In the genomic region with DNA sequence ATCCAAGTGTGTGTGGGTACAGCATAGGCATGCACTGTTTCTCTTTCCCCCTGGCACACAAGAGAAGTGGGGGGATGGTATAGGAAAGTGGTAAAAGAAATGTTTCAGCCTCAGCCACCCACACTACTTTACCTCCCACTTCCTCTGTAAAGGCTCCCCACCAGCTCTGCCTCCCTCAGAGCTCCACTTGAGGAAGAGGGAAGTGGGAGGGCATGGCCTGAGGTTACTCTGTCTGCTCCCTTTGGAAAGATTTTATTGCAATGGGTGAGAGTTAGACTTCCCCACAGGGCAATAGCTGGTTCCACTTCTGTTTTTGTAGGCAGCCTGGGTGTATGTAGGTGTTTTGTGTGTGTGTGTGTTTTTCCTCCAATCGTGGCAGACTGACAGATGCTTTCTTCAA, we compare ENCODE assay signal across 10 cellular contexts.
DNase-seq lines count a peak whose midpoint lies in the region; ATAC-seq, FAIRE-seq and TF ChIP-seq lines count a peak whose summit lies in the region.
"Had no signal": no experiment of that assay in that cellular context is flagged by ENCODE, and none has a peak within 500 bp of the region (broad histone marks: within the 10 kb centered on the region; RNA-seq: fewer than 3 reads in every experiment).

No MANE protein-coding gene starts in this region.

- DNase-seq in HTR-8/SVneo (ENCODE audit: insufficient read length, low spot score) = no peak
- DNase-seq in globus pallidus (ENCODE audit: low spot score) = peak; percentile 71
- DNase-seq in brain microvascular endothelial cell = no peak
- DNase-seq in activated T-cell treated with anti-CD3 and anti-CD28 coated beads, Interleukin-2, amount 50 U/mL, for 24 hours = no peak
- no peak for DNase-seq in iPS-NIHi11 (ENCODE audit: low spot score)
- DNase-seq: activated T-cell treated with anti-CD3 and anti-CD28 coated beads, Interleukin-2, amount 50 U/mL, for 1 hour; stimulated activated CD4-positive, alpha-beta T cell treated with anti-CD3 and anti-CD28 coated beads, Interleukin-2, amount 100 ng/mL, for 24 hours had no signal

- no peak overlapping the region for H3K4me3 Mint-ChIP-seq in activated T-cell treated with anti-CD3 and anti-CD28 coated beads, Interleukin-2, amount 50 U/mL, for 24 hours

- peak; percentile 16 for FAIRE-seq in HTR-8/SVneo (lab: Jason Lieb, UNC)

- H3K27me3 Mint-ChIP-seq in activated T-cell treated with anti-CD3 and anti-CD28 coated beads, Interleukin-2, amount 50 U/mL, for 24 hours = no peaks in the 10 kb centered on the region

- H3K9me3 Mint-ChIP-seq in activated T-cell treated with anti-CD3 and anti-CD28 coated beads, Interleukin-2, amount 50 U/mL, for 24 hours = peaks cover 2% of the 10 kb centered on the region

- no peaks in the 10 kb centered on the region for H4K20me1 ChIP-seq in BLaER1

- peaks cover 6% of the 10 kb centered on the region; the same call in 1 of the 2 replicates for H3K4me1 ChIP-seq in BLaER1

- peaks cover 9% of the 10 kb centered on the region for H3K4me1 Mint-ChIP-seq in activated T-cell treated with anti-CD3 and anti-CD28 coated beads, Interleukin-2, amount 50 U/mL, for 24 hours (ENCODE audit: low read depth)

- H3K4me3 ChIP-seq in BLaER1 = no peak overlapping the region
- no peak overlapping the region for H3K4me3 ChIP-seq in brain microvascular endothelial cell (ENCODE audit: low read depth, low read length)

- H3K36me3 ChIP-seq in BLaER1 (no peaks in the 10 kb centered on the region), brain microvascular endothelial cell (replicated peaks) (no peaks in the 10 kb centered on the region)

- no peak overlapping the region for H3K9ac ChIP-seq in BLaER1

- H3K27ac Mint-ChIP-seq in activated T-cell treated with anti-CD3 and anti-CD28 coated beads, Interleukin-2, amount 50 U/mL, for 24 hours = no peak overlapping the region

- H3K9me3 ChIP-seq in BLaER1 = no peaks in the 10 kb centered on the region

- ATAC-seq in GM19463 (IDR thresholded peaks at IDR 0.05; ENCODE audit: unreplicated experiment) (peak; percentile 75), HG02970 (IDR thresholded peaks at IDR 0.05; ENCODE audit: low FRiP score, unreplicated experiment) (no peak)

- in situ Hi-C loops in brain microvascular endothelial cell (cut with HindIII; ENCODE audit: low pct_ligation_motif_present, low sequenced_read_pairs) = no loop called here

- peak overlapping the region; percentile 12; the same call in 1 of the 2 replicates for H3K4me2 ChIP-seq in BLaER1

- peaks cover 60% of the 10 kb centered on the region for H3K36me3 Mint-ChIP-seq in activated T-cell treated with anti-CD3 and anti-CD28 coated beads, Interleukin-2, amount 50 U/mL, for 24 hours (ENCODE audit: low read depth)

- H3K27me3 ChIP-seq in BLaER1 (no peaks in the 10 kb centered on the region), brain microvascular endothelial cell (replicated peaks) (no peaks in the 10 kb centered on the region)

- no peak for TF ChIP-seq CTCF in brain microvascular endothelial cell (IDR thresholded peaks at IDR 0.05; ENCODE audit: low read depth, low read length, missing control alignments)

- H3K27ac ChIP-seq in BLaER1 (no peak overlapping the region), brain microvascular endothelial cell (no peak overlapping the region)
